In genomic region chrX:148501121-148502066, GRCh38 we compare ENCODE assay signal across 8 cellular contexts. TPM values are rescaled to one million over a fixed set of nuclear protein-coding genes. Genes with fewer than 3 reads are reported as not detected.
DNase-seq lines count a peak whose midpoint lies in the region; ATAC-seq and TF ChIP-seq lines count a peak whose summit lies in the region.

No MANE protein-coding gene starts in this region.

- H3K27ac Mint-ChIP-seq in T-cell (no peak overlapping the region), endothelial cell (ENCODE audit: unreplicated experiment) (no peak overlapping the region)

- no peaks in the 10 kb centered on the region for H3K4me1 ChIP-seq in ACC112 (ENCODE audit: control insufficient read depth, insufficient read depth, low read length, unreplicated experiment)
- H3K4me1 ChIP-seq in neuron (ENCODE audit: insufficient read depth, low read length): peaks cover 2% of the 10 kb centered on the region

- H2AFZ ChIP-seq in ACC112 (ENCODE audit: low read length, unreplicated experiment) (no peak overlapping the region), neuron (ENCODE audit: low read depth, low read length) (peak overlapping the region; percentile 57)

- peak in 6 of 34 experiments; percentile 0 to 19 (median 4) for DNase-seq in T-cell
- no peak for DNase-seq in endothelial cell (ENCODE audit: low spot score)
- DNase-seq in AML-193 (lab: John Stamatoyannopoulos, UW): no peak
- no peak for DNase-seq in ACHN

- ATAC-seq in GM21390 (IDR thresholded peaks at IDR 0.05; ENCODE audit: unreplicated experiment): peak; percentile 23
- peak in 3 of 4 experiments; percentile 9 to 35 (median 27) for ATAC-seq in T-cell (replicated peaks in 1 of 4)
- ATAC-seq in GM19397 (IDR thresholded peaks at IDR 0.05; ENCODE audit: unreplicated experiment): no peak

- H3K36me3 Mint-ChIP-seq in T-cell: no peaks in the 10 kb centered on the region
- H3K36me3 Mint-ChIP-seq in endothelial cell (ENCODE audit: low read depth, unreplicated experiment): no peaks in the 10 kb centered on the region

- peaks cover 8 to 14% (median 11%) of the 10 kb centered on the region in 3 donors for H3K4me1 Mint-ChIP-seq in T-cell
- H3K4me1 Mint-ChIP-seq in endothelial cell (ENCODE audit: unreplicated experiment): no peaks in the 10 kb centered on the region

- H3K27me3 ChIP-seq in ACC112 (ENCODE audit: insufficient read depth, low read length) (peaks cover 38% of the 10 kb centered on the region), neuron (ENCODE audit: insufficient read depth, low read length) (peaks cover 30% of the 10 kb centered on the region)

- no peaks in the 10 kb centered on the region for H3K9me3 Mint-ChIP-seq in T-cell
- H3K9me3 Mint-ChIP-seq in endothelial cell (ENCODE audit: unreplicated experiment): no peaks in the 10 kb centered on the region

- CTCF ChIA-PET in T-cell (lab: Charles Lee): no interaction called here

- no peak overlapping the region for H3K27ac ChIP-seq in ACC112 (ENCODE audit: low read depth, low read length)

- no peaks in the 10 kb centered on the region for H3K9me3 ChIP-seq in neuron (ENCODE audit: low read length)

- H3K4me3 ChIP-seq in ACC112 (ENCODE audit: low read depth, low read length) (peak overlapping the region; percentile 43; the same call in 1 of the 2 replicates), neuron (ENCODE audit: low read length) (peak overlapping the region; percentile 39)

- no peak for TF ChIP-seq CTCF in endothelial cell (IDR thresholded peaks at IDR 0.05; ENCODE audit: unreplicated experiment)

- H3K4me3 Mint-ChIP-seq in T-cell (peak overlapping the region; percentile 77 to 87 (median 83)), endothelial cell (ENCODE audit: unreplicated experiment) (peak overlapping the region; percentile 88)

- POLR2A ChIA-PET in T-cell (lab: Charles Lee): no interaction called here

- H3K27me3 Mint-ChIP-seq in T-cell: peaks cover 4 to 29% of the 10 kb centered on the region in 2 donors
- H3K27me3 Mint-ChIP-seq in endothelial cell (ENCODE audit: unreplicated experiment): no peaks in the 10 kb centered on the region

- H3K79me2 ChIP-seq in ACC112 (ENCODE audit: control insufficient read depth, insufficient read depth, low read length, unreplicated experiment): no peaks in the 10 kb centered on the region

- H3K36me3 ChIP-seq in ACC112 (ENCODE audit: insufficient read depth, low read length): no peaks in the 10 kb centered on the region
- no peaks in the 10 kb centered on the region for H3K36me3 ChIP-seq in neuron (ENCODE audit: insufficient read depth, low read length)

- in situ Hi-C loops in ACHN (cut with HindIII; ENCODE audit: low pct_ligation_motif_present, low pct_unique_long_range_greater_than_20kb, low sequenced_read_pairs): no loop called here

RNA-seq across cellular contexts. Expression of gene AFF2, which starts 1.0 kb away (rescaled TPM):
- total RNA-seq in T-cell: 1 to 10 TPM in 4 of 5 donors, under 1 TPM in 1; 0.95 to 4.1 (median 2.3) TPM
- total RNA-seq in endothelial cell (ENCODE audit: unreplicated experiment): 9.3 TPM
